22 cellular contexts compared by ENCODE assay signal in genomic region chr1:89703469-89703868, GRCh38.
"Had no signal": no experiment of that assay in that cellular context is flagged by ENCODE, and none has a peak within 500 bp of the region (broad histone marks: within the 10 kb centered on the region; RNA-seq: fewer than 3 reads in every experiment).

No MANE protein-coding gene starts in this region.

- H3K27ac Mint-ChIP-seq: activated naive CD8-positive, alpha-beta T cell treated with anti-CD3 and anti-CD28 coated beads, Interleukin-2, amount 10 ng/mL, durations not matched to agents 7 days and 5 days had no signal

- H3K4me3 Mint-ChIP-seq: activated naive CD8-positive, alpha-beta T cell treated with anti-CD3 and anti-CD28 coated beads, Interleukin-2, amount 10 ng/mL, durations not matched to agents 7 days and 5 days; neural crest cell had no signal

- H3K9me3 Mint-ChIP-seq: neural crest cell had no signal

- H3K4me1 ChIP-seq: right lobe of liver, suprapubic skin had no signal

- H3K27ac ChIP-seq: brain microvascular endothelial cell, heart left ventricle, right lobe of liver, suprapubic skin had no signal

- H3K27me3 ChIP-seq: brain microvascular endothelial cell, heart left ventricle, right lobe of liver, suprapubic skin had no signal

- FAIRE-seq: islet of Langerhans had no signal

- H3K27me3 Mint-ChIP-seq: activated naive CD8-positive, alpha-beta T cell treated with anti-CD3 and anti-CD28 coated beads, Interleukin-2, amount 10 ng/mL, durations not matched to agents 7 days and 5 days had no signal

- H3K9me3 ChIP-seq: heart left ventricle, right lobe of liver, suprapubic skin had no signal

- DNase-seq: activated CD4-positive, alpha-beta T cell treated with anti-CD3 and anti-CD28 coated beads, Interleukin-2, amount 50 U/mL, for 1 hour; activated CD4-positive, CD25-positive, alpha-beta regulatory T cell; activated effector memory CD4-positive, alpha-beta T cell treated with anti-CD3 and anti-CD28 coated beads, Interleukin-2, amount 50 U/mL, for 16 hours; activated naive CD8-positive, alpha-beta T cell treated with anti-CD3 and anti-CD28 coated beads, Interleukin-2, amount 10 ng/mL, durations not matched to agents 7 days and 5 days; activated T-cell treated with anti-CD3 and anti-CD28 coated beads for 4 hours; anterior cingulate cortex; brain microvascular endothelial cell; cortex of kidney; effector CD4-positive, alpha-beta T cell; foreskin melanocyte; heart left ventricle; midbrain; right lobe of liver; stimulated activated CD4-positive, alpha-beta T cell treated with anti-CD3 and anti-CD28 coated beads, Interleukin-4, amount 100 ng/mL, for 4 hours; stimulated activated CD8-positive, alpha-beta memory T cell treated with anti-CD3 and anti-CD28 coated beads, Interleukin-4, amount 100 ng/mL, for 48 hours; stimulated activated naive CD4-positive, alpha-beta T cell treated with Interleukin-2 at 50 U/mL for 16 hours; trophoblast cell had no signal

- ATAC-seq: heart left ventricle, right lobe of liver had no signal

- H3K36me3 ChIP-seq: brain microvascular endothelial cell, right lobe of liver, suprapubic skin had no signal

- H3K4me3 ChIP-seq: heart left ventricle, lung, right lobe of liver, smooth muscle cell, suprapubic skin had no signal
